In the genomic region with DNA sequence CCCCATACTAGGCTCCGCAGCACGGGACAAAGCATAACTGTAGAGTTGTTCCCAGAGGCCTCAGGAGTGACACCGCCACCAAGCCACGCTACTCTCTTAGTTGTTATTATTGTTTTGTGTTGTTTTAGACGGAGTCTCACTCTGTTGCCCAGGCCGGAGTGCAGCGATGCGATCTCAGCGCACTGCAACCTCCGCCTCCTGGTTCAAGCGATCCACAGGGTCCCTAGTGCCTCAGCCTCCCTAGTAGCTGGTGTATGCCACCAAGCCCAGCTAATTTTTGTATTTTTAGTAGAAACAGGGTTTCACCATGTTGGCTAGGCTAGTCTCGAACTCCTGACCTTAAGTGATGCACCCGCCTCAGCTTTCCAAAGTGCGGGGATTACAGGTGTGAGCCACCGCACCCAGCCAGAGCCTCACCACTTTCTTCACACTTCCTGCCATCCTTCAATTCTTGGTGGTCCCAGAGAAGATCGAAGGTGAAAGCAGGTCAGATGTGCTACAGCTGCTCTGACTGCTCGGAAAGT, we compare ENCODE assay signal across 8 cellular contexts. TPM values are rescaled to one million over a fixed set of nuclear protein-coding genes. Genes with fewer than 3 reads are reported as not detected.
DNase-seq lines count a peak whose midpoint lies in the region; ATAC-seq, FAIRE-seq and TF ChIP-seq lines count a peak whose summit lies in the region.

No MANE protein-coding gene starts in this region.

- peak overlapping the region; percentile 91 for H2AFZ ChIP-seq in keratinocyte (ENCODE audit: control insufficient read depth, low read length)

- no peaks in the 10 kb centered on the region for H3K9me3 Mint-ChIP-seq in activated naive CD8-positive, alpha-beta T cell treated with anti-CD3 and anti-CD28 coated beads, Interleukin-2, amount 10 ng/mL, durations not matched to agents 7 days and 5 days

- intact Hi-C loops in stomach (cut with DNase I; ENCODE audit: low total_unique reads), result no loop called here

- WGBS in stomach, 5 donors, result 30 to 44% (median 39%) methylated on average over 17 of the region's 17 CpGs

- dilution Hi-C loops in keratinocyte (cut with MboI; ENCODE audit: extremely low pct_ligation_motif_present, low sequenced_read_pairs), result no loop called here

- peaks cover 2% of the 10 kb centered on the region for H3K36me3 Mint-ChIP-seq in activated naive CD8-positive, alpha-beta T cell treated with anti-CD3 and anti-CD28 coated beads, Interleukin-2, amount 10 ng/mL, durations not matched to agents 7 days and 5 days

- no peak for DNase-seq in activated naive CD8-positive, alpha-beta T cell treated with anti-CD3 and anti-CD28 coated beads, Interleukin-2, amount 10 ng/mL, durations not matched to agents 7 days and 5 days
- DNase-seq in keratinocyte (ENCODE audit: low read depth, low spot score), result no peak
- DNase-seq in stomach, result no peak
- no peak for DNase-seq in GF-D8 (lab: John Stamatoyannopoulos, UW)
- no peak for DNase-seq in RKO (ENCODE audit: low spot score)
- DNase-seq in G401 (ENCODE audit: low spot score), result no peak

- in situ Hi-C loops in G401 (cut with HindIII; ENCODE audit: low sequenced_read_pairs), result no loop called here

- H3K27me3 ChIP-seq in HUES6 (ENCODE audit: control insufficient read depth, insufficient read depth, low read length) (no peaks in the 10 kb centered on the region), keratinocyte (ENCODE audit: control insufficient read depth, extremely low read depth, insufficient read depth, low read length) (no peaks in the 10 kb centered on the region), stomach (no peaks in the 10 kb centered on the region)

- TF ChIP-seq POLR2A in stomach (IDR thresholded peaks at IDR 0.05), result no peak

- no peaks in the 10 kb centered on the region for H3K9me1 ChIP-seq in keratinocyte (ENCODE audit: control insufficient read depth, extremely low read depth, insufficient read depth, low read length)

- H3K36me3 ChIP-seq in HUES6 (ENCODE audit: control insufficient read depth, insufficient read depth, low read length) (peaks cover 12% of the 10 kb centered on the region), keratinocyte (ENCODE audit: control insufficient read depth in 2 of 2, extremely low read depth in 1 of 2, insufficient read depth in 2 of 2, low read length in 2 of 2) (peaks cover 0 to 3% of the 10 kb centered on the region in 2 experiments), stomach (peaks cover 4 to 27% (median 25%) of the 10 kb centered on the region in 4 donors)

- no peak for ATAC-seq in activated naive CD8-positive, alpha-beta T cell treated with anti-CD3 and anti-CD28 coated beads, Interleukin-2, amount 10 ng/mL, durations not matched to agents 7 days and 5 days (ENCODE audit: low read depth)
- no peak for ATAC-seq in GM18909 (IDR thresholded peaks at IDR 0.05; ENCODE audit: poor library complexity, unreplicated experiment)

- no peak for FAIRE-seq in keratinocyte (lab: Jason Lieb, UNC)

- no peak for TF ChIP-seq EP300 in stomach (IDR thresholded peaks at IDR 0.05)

- H3K27ac Mint-ChIP-seq in activated naive CD8-positive, alpha-beta T cell treated with anti-CD3 and anti-CD28 coated beads, Interleukin-2, amount 10 ng/mL, durations not matched to agents 7 days and 5 days, result peak overlapping the region; percentile 97

- H4K20me1 ChIP-seq in keratinocyte (ENCODE audit: control insufficient read depth, extremely low read depth, insufficient read depth, low read length), result no peaks in the 10 kb centered on the region

- H3K4me1 Mint-ChIP-seq in activated naive CD8-positive, alpha-beta T cell treated with anti-CD3 and anti-CD28 coated beads, Interleukin-2, amount 10 ng/mL, durations not matched to agents 7 days and 5 days, result peaks cover 26% of the 10 kb centered on the region

- H3K27ac ChIP-seq in HUES6 (ENCODE audit: low read depth, low read length), result peak overlapping the region; percentile 88; the same call in 1 of the 2 replicates
- H3K27ac ChIP-seq in keratinocyte (ENCODE audit: control insufficient read depth, insufficient read depth, low read length), result peak overlapping the region; percentile 99
- peak overlapping the region; percentile 92 to 93 (median 93) for H3K27ac ChIP-seq in stomach

- H3K4me3 ChIP-seq in HUES6 (ENCODE audit: low read depth, low read length) (peak overlapping the region; percentile 84), keratinocyte (ENCODE audit: control insufficient read depth in 2 of 3, extremely low read depth in 1 of 3, insufficient read depth in 2 of 3, low read depth in 1 of 3, low read length in 3 of 3) (peak overlapping the region; percentile 68 to 82 (median 72)), stomach (peak overlapping the region; percentile 69 to 90 (median 79))

- H3K4me1 ChIP-seq in HUES6 (ENCODE audit: control insufficient read depth, insufficient read depth, low read length) (no peaks in the 10 kb centered on the region), keratinocyte (ENCODE audit: control insufficient read depth, extremely low read depth, insufficient read depth, low read length) (peaks cover 12% of the 10 kb centered on the region), stomach (peaks cover 5 to 36% (median 16%) of the 10 kb centered on the region in 4 donors)

- peaks cover 3% of the 10 kb centered on the region for H3K79me2 ChIP-seq in keratinocyte (ENCODE audit: control insufficient read depth, insufficient read depth, low read length)

- H3K9ac ChIP-seq in HUES6 (ENCODE audit: low read length), result peak overlapping the region; percentile 96
- peak overlapping the region; percentile 97 for H3K9ac ChIP-seq in keratinocyte (ENCODE audit: control insufficient read depth, extremely low read depth, insufficient read depth, low read length)

- no peaks in the 10 kb centered on the region for H3K27me3 Mint-ChIP-seq in activated naive CD8-positive, alpha-beta T cell treated with anti-CD3 and anti-CD28 coated beads, Interleukin-2, amount 10 ng/mL, durations not matched to agents 7 days and 5 days

- H3K9me3 ChIP-seq in HUES6 (ENCODE audit: control insufficient read depth, insufficient read depth, low read depth, low read length), result no peaks in the 10 kb centered on the region
- H3K9me3 ChIP-seq in keratinocyte (ENCODE audit: control insufficient read depth, low read depth, low read length), result no peaks in the 10 kb centered on the region
- H3K9me3 ChIP-seq in stomach, result no peaks in the 10 kb centered on the region

- H3K4me2 ChIP-seq in keratinocyte (ENCODE audit: control insufficient read depth, extremely low read depth, insufficient read depth, low read depth, low read length), result peak overlapping the region; percentile 77

- H3K4me3 Mint-ChIP-seq in activated naive CD8-positive, alpha-beta T cell treated with anti-CD3 and anti-CD28 coated beads, Interleukin-2, amount 10 ng/mL, durations not matched to agents 7 days and 5 days, result peak overlapping the region; percentile 89

- TF ChIP-seq CTCF in keratinocyte (optimal IDR thresholded peaks at IDR 0.05 in 1 of 3, IDR thresholded peaks at IDR 0.05 in 1 of 3, conservative IDR thresholded peaks at IDR 0.05 in 1 of 3; ENCODE audit: extremely low read depth in 1 of 3, insufficient read depth in 2 of 3, low read length in 3 of 3), result no peak
- no peak for TF ChIP-seq CTCF in stomach (IDR thresholded peaks at IDR 0.05)

- POLR2A ChIA-PET in activated naive CD8-positive, alpha-beta T cell treated with anti-CD3 and anti-CD28 coated beads, Interleukin-2, amount 10 ng/mL, durations not matched to agents 7 days and 5 days (lab: Charles Lee), result interaction anchor here (1.0 to 3.2 kb wide), 14 partner anchors 11 to 283 kb away, joined by 3 to 37 read pairs (median 6); a partner anchor contains a TSS

RNA-seq across cellular contexts. Expression of a gene that starts 11.8 kb away (rescaled TPM):
- total RNA-seq in activated naive CD8-positive, alpha-beta T cell treated with anti-CD3 and anti-CD28 coated beads, Interleukin-2, amount 10 ng/mL, durations not matched to agents 7 days and 5 days, result 10 to 100 TPM; 77.6 to 79.3 TPM
- polyA plus RNA-seq in keratinocyte, result 61.5 to 104 TPM (median 76.8 TPM) in 3 replicates
- polyA plus RNA-seq in keratinocyte (2011; ENCODE audit: low read depth), result 55.4 TPM
- 57.5 and 81.4 TPM in 2 replicates for polyA plus RNA-seq in keratinocyte (2011; cell fraction: cytosol; rRNA removed)
- polyA plus RNA-seq in keratinocyte (2011; cell fraction: nucleus; rRNA removed), result 56.3 and 57.6 TPM in 2 replicates
- polyA plus RNA-seq in keratinocyte (2012; ENCODE audit: low replicate concordance), result 71.4 and 104 TPM in 2 replicates
- polyA minus RNA-seq in keratinocyte, result 53.5 to 68.3 TPM (median 61.4 TPM) in 3 replicates
- polyA minus RNA-seq in keratinocyte (2011; cell fraction: cytosol; rRNA and poly(A)+ RNA removed), result 34.9 TPM
- polyA minus RNA-seq in keratinocyte (2011; cell fraction: nucleus; rRNA and poly(A)+ RNA removed), result 23.8 and 40.0 TPM in 2 replicates
- 100 to 1,000 TPM in 1 of 5 donors, 10 to 100 TPM in 3, 1 to 10 TPM in 1; 7.2 to 105 (median 21.4) TPM for total RNA-seq in stomach
- 10 to 100 TPM; 28.2 to 47.8 (median 47.6) TPM for polyA plus RNA-seq in stomach
- 120 and 159 TPM in 2 replicates for total RNA-seq in G401 (2014; rRNA removed; shearing (Covaris generic))

RNA-seq across cellular contexts. Expression of a gene that starts 24.6 kb away (rescaled TPM):
- total RNA-seq in activated naive CD8-positive, alpha-beta T cell treated with anti-CD3 and anti-CD28 coated beads, Interleukin-2, amount 10 ng/mL, durations not matched to agents 7 days and 5 days, result not detected
- polyA plus RNA-seq in keratinocyte, result not detected in 3 replicates
- polyA plus RNA-seq in keratinocyte (2011; ENCODE audit: low read depth), result not detected
- not detected in 2 replicates for polyA plus RNA-seq in keratinocyte (2011; cell fraction: cytosol; rRNA removed)
- not detected in 2 replicates for polyA plus RNA-seq in keratinocyte (2011; cell fraction: nucleus; rRNA removed)
- not detected in 2 replicates for polyA plus RNA-seq in keratinocyte (2012; ENCODE audit: low replicate concordance)
- not detected in 3 replicates for polyA minus RNA-seq in keratinocyte
- not detected for polyA minus RNA-seq in keratinocyte (2011; cell fraction: cytosol; rRNA and poly(A)+ RNA removed)
- not detected in 2 replicates for polyA minus RNA-seq in keratinocyte (2011; cell fraction: nucleus; rRNA and poly(A)+ RNA removed)
- total RNA-seq in stomach, result not detected
- not detected for polyA plus RNA-seq in stomach
- total RNA-seq in G401 (2014; rRNA removed; shearing (Covaris generic)), result not detected in 2 replicates

RNA-seq across cellular contexts. Expression of a gene that starts 38.0 kb away (rescaled TPM):
- 10 to 100 TPM; 90.8 to 91.4 TPM for total RNA-seq in activated naive CD8-positive, alpha-beta T cell treated with anti-CD3 and anti-CD28 coated beads, Interleukin-2, amount 10 ng/mL, durations not matched to agents 7 days and 5 days
- polyA plus RNA-seq in keratinocyte (15.8 to 30.9 TPM (median 19.7 TPM) in 3 replicates), stomach (10 to 100 TPM; 21.7 to 33.7 (median 25.8) TPM)
- polyA plus RNA-seq in keratinocyte (2011; ENCODE audit: low read depth), result 17.5 TPM
- polyA plus RNA-seq in keratinocyte (2011; cell fraction: cytosol; rRNA removed), result 13.6 and 22.5 TPM in 2 replicates
- polyA plus RNA-seq in keratinocyte (2011; cell fraction: nucleus; rRNA removed), result 21.3 and 22.4 TPM in 2 replicates
- polyA plus RNA-seq in keratinocyte (2012; ENCODE audit: low replicate concordance), result 15.1 and 28.1 TPM in 2 replicates
- 15.5 to 22.5 TPM (median 17.9 TPM) in 3 replicates for polyA minus RNA-seq in keratinocyte
- polyA minus RNA-seq in keratinocyte (2011; cell fraction: cytosol; rRNA and poly(A)+ RNA removed), result 19.0 TPM
- 10.4 and 12.6 TPM in 2 replicates for polyA minus RNA-seq in keratinocyte (2011; cell fraction: nucleus; rRNA and poly(A)+ RNA removed)
- total RNA-seq in stomach, result 10 to 100 TPM in 4 of 5 donors, 1 to 10 TPM in 1; 2.2 to 45.5 (median 30.3) TPM
- 47.5 and 52.5 TPM in 2 replicates for total RNA-seq in G401 (2014; rRNA removed; shearing (Covaris generic))
